In the genomic region with DNA sequence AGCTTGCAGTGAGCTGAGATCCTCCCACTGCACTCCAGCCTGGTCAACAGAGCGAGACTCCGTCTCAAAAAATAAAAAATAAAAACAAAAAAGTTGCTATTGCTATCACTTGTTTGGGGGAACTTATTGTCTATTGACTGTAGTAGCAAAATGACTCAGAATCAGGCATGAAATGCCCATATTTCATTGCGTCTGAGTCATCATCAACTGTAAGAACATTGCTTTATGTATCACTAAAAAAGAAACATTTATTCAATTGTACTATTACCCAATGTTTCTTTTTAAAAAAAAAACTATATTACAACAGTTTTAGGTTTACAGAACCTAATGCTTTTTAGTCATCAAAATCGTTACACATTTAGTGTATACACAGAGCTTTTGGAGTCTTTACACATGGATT, we compare ENCODE assay signal across 19 cellular contexts.
A peak's percentile ranks its signal among the peaks of the same experiment; 100 is the strongest.
DNase-seq lines count a peak whose midpoint lies in the region; ATAC-seq, FAIRE-seq and TF ChIP-seq lines count a peak whose summit lies in the region.
"Had no signal": no experiment of that assay in that cellular context is flagged by ENCODE, and none has a peak within 500 bp of the region (broad histone marks: within the 10 kb centered on the region; RNA-seq: fewer than 3 reads in every experiment).

No MANE protein-coding gene starts in this region.

- TF ChIP-seq POLR2A in upper lobe of left lung (IDR thresholded peaks at IDR 0.05) = no peak

- peaks cover 40% of the 10 kb centered on the region for H3K27me3 Mint-ChIP-seq in T-helper 2 cell treated with Interferon-gamma antibody and Interleukin-4, amounts not matched to agents 5 μg/mL and 100 μg/mL, for 36 hours (ENCODE audit: low read depth)

- H3K27me3 ChIP-seq in foreskin keratinocyte (peaks cover 22% of the 10 kb centered on the region), upper lobe of left lung (peaks cover 0 to 16% (median 12%) of the 10 kb centered on the region in 4 donors)
- H3K27me3 ChIP-seq: BE2C had no signal

- no peak for TF ChIP-seq CTCF in AG09309 (IDR thresholded peaks at IDR 0.05; ENCODE audit: control insufficient read depth, insufficient read depth, low read depth, low read length, missing control alignments)
- no peak for TF ChIP-seq CTCF in astrocyte of the cerebellum (IDR thresholded peaks at IDR 0.05; ENCODE audit: low read depth, low read length, missing control alignments)
- no peak for TF ChIP-seq CTCF in foreskin keratinocyte (conservative IDR thresholded peaks at IDR 0.05)
- no peak for TF ChIP-seq CTCF in GM13977 (IDR thresholded peaks at IDR 0.05; ENCODE audit: extremely low read depth, insufficient read depth, missing control alignments)
- no peak for TF ChIP-seq CTCF in upper lobe of left lung (IDR thresholded peaks at IDR 0.05)

- H3K4me1 ChIP-seq in foreskin keratinocyte = no peaks in the 10 kb centered on the region
- peaks cover 9 to 12% (median 10%) of the 10 kb centered on the region in 4 donors for H3K4me1 ChIP-seq in upper lobe of left lung
- H3K4me1 ChIP-seq: pancreas had no signal

- no peak overlapping the region for H3K27ac ChIP-seq in foreskin keratinocyte
- no peak overlapping the region for H3K27ac ChIP-seq in upper lobe of left lung
- H3K27ac ChIP-seq: adrenal gland, pancreas, SJSA1 had no signal

- H3K4me3 Mint-ChIP-seq in T-helper 2 cell treated with Interferon-gamma antibody and Interleukin-4, amounts not matched to agents 5 μg/mL and 100 μg/mL, for 36 hours = no peak overlapping the region

- H3K9me3 Mint-ChIP-seq in T-helper 2 cell treated with Interferon-gamma antibody and Interleukin-4, amounts not matched to agents 5 μg/mL and 100 μg/mL, for 36 hours = no peaks in the 10 kb centered on the region

- FAIRE-seq in HTR-8/SVneo (lab: Jason Lieb, UNC) = no peak
- FAIRE-seq: GM12878, pancreas had no signal

- POLR2A ChIA-PET in HEK293T (lab: Yijun Ruan, JAX) = no interaction called here

- WGBS in upper lobe of left lung, 2 donors = 82% methylated on average over 4 of the region's 4 CpGs

- DNase-seq in AG09309 (ENCODE audit: low read depth) = peak; percentile 71
- DNase-seq in HTR-8/SVneo (ENCODE audit: insufficient read length, low spot score) = peak; percentile 45
- peak; percentile 31 for DNase-seq in astrocyte of the cerebellum (ENCODE audit: low read depth)
- DNase-seq in foreskin keratinocyte = peak; percentile 3 to 16
- DNase-seq in T-helper 2 cell treated with Interferon-gamma antibody and Interleukin-4, amounts not matched to agents 5 μg/mL and 100 μg/mL, for 36 hours (ENCODE audit: low spot score) = no peak
- no peak for DNase-seq in HEK293T (ENCODE audit: extremely low spot score)
- DNase-seq in GM13977 (ENCODE audit: low spot score) = no peak
- no peak for DNase-seq in upper lobe of left lung
- DNase-seq: adrenal gland; BE2C; DMS79; islet precursor cell; mucosa of descending colon; NCI-H1048; NK-92 treated with Interleukin-12 subunit alpha and Interleukin-12 subunit beta, amount 100 ng/mL, for 24 hours; pancreas; stimulated activated CD4-positive, alpha-beta T cell treated with anti-CD3 and anti-CD28 coated beads, Interleukin-12 subunit alpha, Interleukin-12 subunit beta, amount 100 ng/mL, for 4 hours had no signal

- peak; percentile 42 for ATAC-seq in foreskin keratinocyte
- ATAC-seq in upper lobe of left lung (ENCODE audit: low FRiP score in 2 of 2) = no peak
- ATAC-seq: GM12878, mucosa of descending colon, pancreas had no signal

- no peak overlapping the region for H3K27ac Mint-ChIP-seq in T-helper 2 cell treated with Interferon-gamma antibody and Interleukin-4, amounts not matched to agents 5 μg/mL and 100 μg/mL, for 36 hours

- TF ChIP-seq EP300 in upper lobe of left lung (IDR thresholded peaks at IDR 0.05) = no peak

- no peaks in the 10 kb centered on the region for H3K9me3 ChIP-seq in upper lobe of left lung
- H3K9me3 ChIP-seq: adrenal gland, BE2C, mucosa of descending colon, pancreas, SJSA1 had no signal

- no peaks in the 10 kb centered on the region for H3K4me1 Mint-ChIP-seq in T-helper 2 cell treated with Interferon-gamma antibody and Interleukin-4, amounts not matched to agents 5 μg/mL and 100 μg/mL, for 36 hours (ENCODE audit: low read depth)

- H3K36me3 ChIP-seq in upper lobe of left lung = no peaks in the 10 kb centered on the region
- H3K36me3 ChIP-seq: adrenal gland, BE2C, pancreas, SJSA1 had no signal

- H3K36me3 Mint-ChIP-seq in T-helper 2 cell treated with Interferon-gamma antibody and Interleukin-4, amounts not matched to agents 5 μg/mL and 100 μg/mL, for 36 hours (ENCODE audit: low read depth) = no peaks in the 10 kb centered on the region

- in situ Hi-C loops in astrocyte of the cerebellum (cut with HindIII; ENCODE audit: low sequenced_read_pairs) (no loop called here), GM13977 (cut with MboI; ENCODE audit: low pct_unique_long_range_greater_than_20kb, low sequenced_read_pairs, unreplicated experiment) (no loop called here)

- CTCF ChIA-PET in HEK293T (lab: Yijun Ruan, JAX) = interaction anchor here (0.7 to 1.0 kb wide), 2 partner anchors 62 to 66 kb away, joined by 3 to 6 read pairs; no protein-coding TSS in a partner anchor

- H3K4me3 ChIP-seq in AG09309 (ENCODE audit: control insufficient read depth, low read depth, low read length) = no peak overlapping the region
- no peak overlapping the region for H3K4me3 ChIP-seq in astrocyte of the cerebellum (ENCODE audit: low read depth, low read length)
- H3K4me3 ChIP-seq in upper lobe of left lung = no peak overlapping the region
- H3K4me3 ChIP-seq: adrenal gland, GM12878, mucosa of descending colon, pancreas, SJSA1 had no signal

TF ChIP-seq in HEK293T, 16 proteins besides CTCF, POLR2A, EP300 and RAD21:
- TF ChIP-seq BHLHE40 (IDR thresholded peaks at IDR 0.05; ENCODE audit: borderline replicate concordance) (no peak), TARDBP (IDR thresholded peaks at IDR 0.05) (no peak), ZNF384 (IDR thresholded peaks at IDR 0.05) (no peak), L3MBTL2 (conservative IDR thresholded peaks at IDR 0.05) (no peak), FOXM1 (IDR thresholded peaks at IDR 0.05; ENCODE audit: borderline replicate concordance) (no peak), NFRKB (IDR thresholded peaks at IDR 0.05) (no peak), CTBP1 (IDR thresholded peaks at IDR 0.05; ENCODE audit: borderline replicate concordance) (no peak), SP1 (IDR thresholded peaks at IDR 0.05) (no peak), SUZ12 (IDR thresholded peaks at IDR 0.05) (no peak), ARNT (IDR thresholded peaks at IDR 0.05) (no peak), HDGF (IDR thresholded peaks at IDR 0.05; ENCODE audit: borderline replicate concordance) (no peak), PKNOX1 (IDR thresholded peaks at IDR 0.05) (no peak)

Comparison
In these comparisons a context has a peak if more than half of its experiments do, and no peak if none do; other contexts are left out.
1. DNase-seq: peak in AG09309 (single experiment), HTR-8/SVneo (single experiment), astrocyte of the cerebellum (single experiment) and foreskin keratinocyte (2 of 2); none in T-helper 2 cell treated with Interferon-gamma antibody and Interleukin-4, amounts not matched to agents 5 μg/mL and 100 μg/mL, for 36 hours (single experiment), HEK293T (single experiment), GM13977 (single experiment) and upper lobe of left lung (0 of 2).